14 cellular contexts compared by ENCODE assay signal in the genomic region with DNA sequence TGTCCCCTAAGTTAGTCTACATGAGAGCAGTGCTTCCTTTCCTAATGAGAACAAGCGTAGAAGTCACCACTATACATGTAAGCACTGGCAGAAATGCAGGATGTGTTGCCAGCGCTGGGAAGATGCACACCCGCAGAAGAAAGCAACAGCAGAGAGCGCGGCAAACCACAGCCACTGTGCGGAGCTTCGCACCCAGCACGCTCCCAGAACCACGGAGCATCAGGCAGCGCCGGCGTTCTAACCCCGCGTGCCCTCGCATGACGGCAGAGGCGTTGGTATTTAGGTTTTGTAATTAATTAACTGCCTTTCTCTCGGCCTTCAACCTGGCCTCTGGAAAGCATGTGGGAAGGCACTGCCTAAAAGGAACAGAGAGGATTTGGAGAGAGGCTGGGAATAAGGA.
DNase-seq lines count a peak whose midpoint lies in the region; ATAC-seq lines count a peak whose summit lies in the region.
"Had no signal": no experiment of that assay in that cellular context is flagged by ENCODE, and none has a peak within 500 bp of the region (broad histone marks: within the 10 kb centered on the region; RNA-seq: fewer than 3 reads in every experiment).

No MANE protein-coding gene starts in this region.

- ATAC-seq in GM18502 (IDR thresholded peaks at IDR 0.05; ENCODE audit: poor library complexity, unreplicated experiment): no peak
- ATAC-seq: A549 had no signal

- DNase-seq in NCI-H82 (lab: John Stamatoyannopoulos, UW): peak; percentile 32
- no peak for DNase-seq in NCI-H82 treated with DMSO at 0.1 percent for 48 hours (lab: John Stamatoyannopoulos, UW; ENCODE audit: unreplicated experiment)
- peak; percentile 14 for DNase-seq in NCI-H526 treated with DMSO at 0.1 percent for 48 hours (lab: John Stamatoyannopoulos, UW)
- peak; percentile 16 for DNase-seq in kidney tubule cell (ENCODE audit: low spot score)
- no peak for DNase-seq in putamen (ENCODE audit: low spot score)
- DNase-seq in activated CD8-positive, alpha-beta memory T cell treated with anti-CD3 and anti-CD28 coated beads for 24 hours: no peak
- DNase-seq: AML-193; Caco-2; CD4-positive, alpha-beta T cell; DMS79; GDM1; KG1 had no signal

Comparison
In these comparisons a context has a peak if more than half of its experiments do, and no peak if none do; other contexts are left out.
1. DNase-seq: peak in NCI-H82 (single experiment), NCI-H526 treated with DMSO at 0.1 percent for 48 hours (single experiment) and kidney tubule cell (single experiment); none in NCI-H82 treated with DMSO at 0.1 percent for 48 hours (single experiment), putamen (single experiment) and activated CD8-positive, alpha-beta memory T cell treated with anti-CD3 and anti-CD28 coated beads for 24 hours (single experiment).